ENCODE assay signal across 10 cellular contexts in genomic region chr1:13368544-13368943, GRCh38. TPM values are rescaled to one million over a fixed set of nuclear protein-coding genes. Genes with fewer than 3 reads are reported as not detected.
A peak's percentile ranks its signal among the peaks of the same experiment; 100 is the strongest.
DNase-seq lines count a peak whose midpoint lies in the region.
"Not testable (repeated sequence)": the region's sequence is repeated elsewhere in the genome, so short reads cannot be mapped to it uniquely, and the experiment has no call there.
"Had no signal": no experiment of that assay in that cellular context is flagged by ENCODE, and none has a peak within 500 bp of the region (broad histone marks: within the 10 kb centered on the region; RNA-seq: fewer than 3 reads in every experiment).

No MANE protein-coding gene starts in this region.

- not testable (repeated sequence) for H3K4me1 ChIP-seq in SJCRH30

- not testable (repeated sequence) for H3K27me3 ChIP-seq in SJCRH30

- not testable (repeated sequence) for H3K4me3 ChIP-seq in Jurkat, Clone E6-1 (ENCODE audit: low read length); SJCRH30

- DNase-seq in DMS 273 (lab: John Stamatoyannopoulos, UW; ENCODE audit: unreplicated experiment) (peak; percentile 50), SJCRH30 (peak; percentile 41 to 72), activated T-cell treated with anti-CD3 and anti-CD28 coated beads for 24 hours (ENCODE audit: low read depth) (peak; percentile 9), islet precursor cell (peak; percentile 55)
- DNase-seq in Jurkat, Clone E6-1 (ENCODE audit: low read depth, low spot score): peak; percentile 32
- peak in 2 of 3 donors; percentile 6 to 10 for DNase-seq in stimulated activated CD4-positive, alpha-beta T cell treated with anti-CD3 and anti-CD28 coated beads, TNF-alpha, amount 100 ng/mL, for 48 hours (ENCODE audit: low read depth in 3 of 3)

- not testable (repeated sequence) for H3K9me3 ChIP-seq in SJCRH30 (replicated peaks)

- H3K27ac ChIP-seq in SJCRH30: not testable (repeated sequence)

- not testable (repeated sequence) for H3K36me3 ChIP-seq in SJCRH30

RNA-seq across cellular contexts. Expression of gene PRAMEF19, which starts 3.2 kb away (rescaled TPM):
- polyA plus RNA-seq in Jurkat, Clone E6-1 (2012; ENCODE audit: insufficient read depth, insufficient read length): not detected
- not detected in 2 replicates for total RNA-seq in SJCRH30 (2014; rRNA removed; shearing (Covaris generic))
- total RNA-seq: activated T-cell treated with anti-CD3 and anti-CD28 coated beads, Interleukin-2, amount 50 U/mL, for 4 hours; heart left ventricle; posterior vena cava; uterus had no signal
- polyA plus RNA-seq: heart left ventricle had no signal

RNA-seq across cellular contexts. Expression of gene PRAMEF17, which starts 20.9 kb away (rescaled TPM):
- not detected for polyA plus RNA-seq in Jurkat, Clone E6-1 (2012; ENCODE audit: insufficient read depth, insufficient read length)
- total RNA-seq in SJCRH30 (2014; rRNA removed; shearing (Covaris generic)): not detected in 2 replicates
- total RNA-seq: activated T-cell treated with anti-CD3 and anti-CD28 coated beads, Interleukin-2, amount 50 U/mL, for 4 hours; heart left ventricle; posterior vena cava; uterus had no signal
- polyA plus RNA-seq: heart left ventricle had no signal

RNA-seq across cellular contexts. Expression of gene PRAMEF14, which starts 21.6 kb away (rescaled TPM):
- polyA plus RNA-seq in Jurkat, Clone E6-1 (2012; ENCODE audit: insufficient read depth, insufficient read length): not detected
- not detected in 2 replicates for total RNA-seq in SJCRH30 (2014; rRNA removed; shearing (Covaris generic))
- total RNA-seq: activated T-cell treated with anti-CD3 and anti-CD28 coated beads, Interleukin-2, amount 50 U/mL, for 4 hours; heart left ventricle; posterior vena cava; uterus had no signal
- polyA plus RNA-seq: heart left ventricle had no signal

RNA-seq across cellular contexts. Expression of gene PRAMEF20, which starts 41.7 kb away (rescaled TPM):
- polyA plus RNA-seq in Jurkat, Clone E6-1 (2012; ENCODE audit: insufficient read depth, insufficient read length): not detected
- total RNA-seq in SJCRH30 (2014; rRNA removed; shearing (Covaris generic)): not detected in 2 replicates
- total RNA-seq: activated T-cell treated with anti-CD3 and anti-CD28 coated beads, Interleukin-2, amount 50 U/mL, for 4 hours; heart left ventricle; posterior vena cava; uterus had no signal
- polyA plus RNA-seq: heart left ventricle had no signal

RNA-seq across cellular contexts. Expression of gene PRAMEF15, which starts 53.2 kb away (rescaled TPM):
- not detected for polyA plus RNA-seq in Jurkat, Clone E6-1 (2012; ENCODE audit: insufficient read depth, insufficient read length)
- not detected in 2 replicates for total RNA-seq in SJCRH30 (2014; rRNA removed; shearing (Covaris generic))
- total RNA-seq: activated T-cell treated with anti-CD3 and anti-CD28 coated beads, Interleukin-2, amount 50 U/mL, for 4 hours; heart left ventricle; posterior vena cava; uterus had no signal
- polyA plus RNA-seq: heart left ventricle had no signal
